ENCODE assay signal across 31 cellular contexts in the genomic region with DNA sequence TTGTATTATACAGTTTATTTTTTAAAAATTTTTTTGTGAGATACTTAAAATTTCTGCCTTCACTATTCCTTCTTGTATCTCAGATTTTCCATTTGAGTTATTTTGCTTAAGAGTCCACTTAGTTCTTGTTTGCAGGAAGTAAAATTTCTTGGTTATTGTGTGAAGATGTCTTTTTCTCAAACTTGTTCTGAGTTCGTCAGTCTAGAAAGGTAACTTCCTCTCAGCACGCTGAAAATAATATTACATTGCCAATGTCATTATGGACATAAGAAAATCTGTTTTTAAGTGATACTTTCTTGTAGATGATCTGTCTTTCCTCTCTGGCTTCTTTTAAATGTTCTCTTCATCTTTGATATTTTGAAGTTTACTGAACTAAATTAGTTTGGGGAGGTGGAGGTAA.
A peak's percentile ranks its signal among the peaks of the same experiment; 100 is the strongest.
DNase-seq lines count a peak whose midpoint lies in the region; ATAC-seq, FAIRE-seq and TF ChIP-seq lines count a peak whose summit lies in the region.
"Had no signal": no experiment of that assay in that cellular context is flagged by ENCODE, and none has a peak within 500 bp of the region (broad histone marks: within the 10 kb centered on the region; RNA-seq: fewer than 3 reads in every experiment).

No MANE protein-coding gene starts in this region.

- in situ Hi-C loops in K562 (cut with MboI) = no loop called here

- TF ChIP-seq POLR2A in K562 (conservative IDR thresholded peaks at IDR 0.05) = no peak

- H3K79me2 ChIP-seq in K562 (ENCODE audit: control insufficient read depth, insufficient read depth, low read length) = no peaks in the 10 kb centered on the region

- no peaks in the 10 kb centered on the region for H3K9me3 Mint-ChIP-seq in activated CD4-positive, alpha-beta T cell treated with anti-CD3 and anti-CD28 coated beads, Interleukin-2, amount 10 ng/mL, durations not matched to agents 24 days and 14 days

- no peak for TF ChIP-seq EP300 in K562 (IDR thresholded peaks at IDR 0.05; ENCODE audit: low read length)

- no peak for FAIRE-seq in K562 (lab: Jason Lieb, UNC)
- FAIRE-seq: A204.1, A549, D721Med had no signal

- H3K9me1 ChIP-seq in K562 (ENCODE audit: control insufficient read depth, insufficient read depth, low read length) = no peaks in the 10 kb centered on the region

- WGBS in K562 (ENCODE audit: insufficient coverage, low coverage, missing lambda C conversion rate) = 0% methylated on average over 2 of the region's 2 CpGs

- intact Hi-C loops in K562 (cut with micrococcal nuclease) = no loop called here
- intact Hi-C loops in activated CD4-positive, alpha-beta T cell treated with anti-CD3 and anti-CD28 coated beads, Interleukin-2, amount 10 ng/mL, durations not matched to agents 24 days and 14 days (cut with micrococcal nuclease) = no loop called here

- no peaks in the 10 kb centered on the region for H3K4me1 Mint-ChIP-seq in activated CD4-positive, alpha-beta T cell treated with anti-CD3 and anti-CD28 coated beads, Interleukin-2, amount 10 ng/mL, durations not matched to agents 24 days and 14 days
- H3K4me1 Mint-ChIP-seq: B cell; CD14-positive monocyte; CD4-positive, alpha-beta memory T cell; CD4-positive, CD25-positive, alpha-beta regulatory T cell; CD8-positive, alpha-beta memory T cell had no signal

- no peak overlapping the region for H3K27ac ChIP-seq in K562 (ENCODE audit: extremely low read depth, low read depth, low read length)
- H3K27ac ChIP-seq: 22Rv1; A549; BLaER1; BLaER1 treated with 17β-estradiol and CSF1 and Interleukin-3, amounts not matched to agents 10 nM and 100 nM; C4-2B had no signal

- H3K4me2 ChIP-seq in K562 (ENCODE audit: insufficient read depth, low read length) = no peak overlapping the region
- H3K4me2 ChIP-seq: A549; BLaER1; BLaER1 treated with 17β-estradiol and CSF1 and Interleukin-3, amounts not matched to agents 10 nM and 100 nM had no signal

- no peak overlapping the region for H3K4me3 Mint-ChIP-seq in activated CD4-positive, alpha-beta T cell treated with anti-CD3 and anti-CD28 coated beads, Interleukin-2, amount 10 ng/mL, durations not matched to agents 24 days and 14 days
- H3K4me3 Mint-ChIP-seq: B cell; CD14-positive monocyte; CD4-positive, alpha-beta memory T cell; CD4-positive, alpha-beta T cell; CD4-positive, CD25-positive, alpha-beta regulatory T cell; CD8-positive, alpha-beta memory T cell; CD8-positive, alpha-beta T cell had no signal

- no peaks in the 10 kb centered on the region for H3K27me3 Mint-ChIP-seq in activated CD4-positive, alpha-beta T cell treated with anti-CD3 and anti-CD28 coated beads, Interleukin-2, amount 10 ng/mL, durations not matched to agents 24 days and 14 days
- H3K27me3 Mint-ChIP-seq: B cell; CD4-positive, alpha-beta memory T cell; CD4-positive, alpha-beta T cell; CD4-positive, CD25-positive, alpha-beta regulatory T cell; CD8-positive, alpha-beta memory T cell had no signal

- H3K36me3 ChIP-seq in K562 (ENCODE audit: control insufficient read depth, insufficient read depth, low read length) = no peaks in the 10 kb centered on the region
- H3K36me3 ChIP-seq: BE2C; BLaER1; BLaER1 treated with 17β-estradiol and CSF1 and Interleukin-3, amounts not matched to agents 10 nM and 100 nM had no signal

- CTCF ChIA-PET in K562 (lab: Yijun Ruan, JAX; ENCODE audit: low intra/inter-chr PET ratio) = no interaction called here

- POLR2A ChIA-PET in K562 (lab: Yijun Ruan, JAX) = no interaction called here

- H2AFZ ChIP-seq in K562 (ENCODE audit: low read depth, low read length) = no peak overlapping the region

- H3K27me3 ChIP-seq in K562 (ENCODE audit: control insufficient read depth in 2 of 2, insufficient read depth in 2 of 2, low read length in 2 of 2) = no peaks in the 10 kb centered on the region
- H3K27me3 ChIP-seq: BE2C; BLaER1; BLaER1 treated with 17β-estradiol and CSF1 and Interleukin-3, amounts not matched to agents 10 nM and 100 nM had no signal

- no peak for TF ChIP-seq RAD21 in K562 (CRISPR knock-in tag; conservative IDR thresholded peaks at IDR 0.05 in 1 of 2, IDR thresholded peaks at IDR 0.05 in 1 of 2)

- H3K4me1 ChIP-seq in K562 (replicated peaks in 1 of 2; ENCODE audit: control insufficient read depth in 2 of 2, insufficient read depth in 2 of 2, low read length in 2 of 2) = no peaks in the 10 kb centered on the region
- H3K4me1 ChIP-seq: A549; BE2C; BLaER1; BLaER1 treated with 17β-estradiol and CSF1 and Interleukin-3, amounts not matched to agents 10 nM and 100 nM had no signal

- no peak overlapping the region for H3K27ac Mint-ChIP-seq in activated CD4-positive, alpha-beta T cell treated with anti-CD3 and anti-CD28 coated beads, Interleukin-2, amount 10 ng/mL, durations not matched to agents 24 days and 14 days
- H3K27ac Mint-ChIP-seq: B cell; CD14-positive monocyte; CD4-positive, alpha-beta memory T cell; CD4-positive, alpha-beta T cell; CD4-positive, CD25-positive, alpha-beta regulatory T cell; CD8-positive, alpha-beta memory T cell; CD8-positive, alpha-beta T cell had no signal

- no peak for DNase-seq in K562 (ENCODE audit: extremely low read depth in 1 of 4, low spot score in 3 of 4)
- no peak for DNase-seq in activated CD4-positive, alpha-beta T cell treated with anti-CD3 and anti-CD28 coated beads, Interleukin-2, amount 10 ng/mL, durations not matched to agents 24 days and 14 days
- DNase-seq: 8988T; ACHN; AML-193; BE2C; C1 segment of cervical spinal cord; Caco-2; Calu3; CD4-positive, alpha-beta memory T cell; CD4-positive, alpha-beta T cell; CD4-positive, CD25-positive, alpha-beta regulatory T cell; CD8-positive, alpha-beta memory T cell; CD8-positive, alpha-beta T cell; COR-L47; DMS 273 treated with DMSO at 0.1 percent for 48 hours; DMS153; DMS53; DMS79; DMS79 treated with DMSO at 0.1 percent for 48 hours; DND-41; EL had no signal

- H3K36me3 Mint-ChIP-seq in activated CD4-positive, alpha-beta T cell treated with anti-CD3 and anti-CD28 coated beads, Interleukin-2, amount 10 ng/mL, durations not matched to agents 24 days and 14 days (ENCODE audit: low read depth) = no peaks in the 10 kb centered on the region
- H3K36me3 Mint-ChIP-seq: CD14-positive monocyte; CD4-positive, alpha-beta memory T cell; CD4-positive, CD25-positive, alpha-beta regulatory T cell; CD8-positive, alpha-beta memory T cell; CD8-positive, alpha-beta T cell had no signal

- H3K4me3 ChIP-seq in K562 = no peak overlapping the region
- H3K4me3 ChIP-seq: A549; BLaER1; BLaER1 treated with 17β-estradiol and CSF1 and Interleukin-3, amounts not matched to agents 10 nM and 100 nM had no signal

- no peak for TF ChIP-seq CTCF in K562 (IDR thresholded peaks at IDR 0.05 in 2 of 3, conservative IDR thresholded peaks at IDR 0.05 in 1 of 3; ENCODE audit: insufficient read depth in 2 of 3, low read depth in 1 of 3, low read length in 3 of 3)

- no peaks in the 10 kb centered on the region for H4K20me1 ChIP-seq in K562 (replicated peaks; ENCODE audit: control insufficient read depth, insufficient read depth, low read length)
- H4K20me1 ChIP-seq: BLaER1; BLaER1 treated with 17β-estradiol and CSF1 and Interleukin-3, amounts not matched to agents 10 nM and 100 nM had no signal

- BruUV-seq in K562 (replicated peaks; lab: Mats Ljungman, UMichigan) = no TSS peak

- H3K9me3 ChIP-seq in K562 (replicated peaks; ENCODE audit: control insufficient read depth, insufficient read depth, low read depth, low read length) = peaks cover 5% of the 10 kb centered on the region
- H3K9me3 ChIP-seq: A549; BE2C; BLaER1; BLaER1 treated with 17β-estradiol and CSF1 and Interleukin-3, amounts not matched to agents 10 nM and 100 nM; Caco-2 had no signal

- no peak for ATAC-seq in K562
- ATAC-seq: A549; CD8-positive, alpha-beta T cell had no signal

- H3K9ac ChIP-seq in K562 (ENCODE audit: insufficient read depth in 1 of 2, low read depth in 2 of 2, low read length in 2 of 2) = no peak overlapping the region
- H3K9ac ChIP-seq: BLaER1; BLaER1 treated with 17β-estradiol and CSF1 and Interleukin-3, amounts not matched to agents 10 nM and 100 nM had no signal

TF ChIP-seq in K562, 482 proteins besides CTCF, POLR2A, EP300 and RAD21 (continues in another document):
- TF ChIP-seq POLR2H (tag; IDR thresholded peaks at IDR 0.05; ENCODE audit: low read depth) = 0 out of 2 replicates have a peak, but pooled peaks have one; percentile 29
- 0 out of 2 replicates have a peak, but pooled peaks have one; percentile 50 for TF ChIP-seq ZNF174 (CRISPR knock-in tag; IDR thresholded peaks at IDR 0.05)
- TF ChIP-seq ZNF696 (CRISPR knock-in tag; conservative IDR thresholded peaks at IDR 0.05) = 0 out of 2 replicates have a peak, but pooled peaks have one; percentile 46
- no peak for TF ChIP-seq ZBTB2 (IDR thresholded peaks at IDR 0.05)
- 0 out of 2 replicates have a peak, but pooled peaks have one; percentile 27 for TF ChIP-seq ZNF324 (CRISPR knock-in tag; IDR thresholded peaks at IDR 0.05)
